ENCODE assay signal across 12 cellular contexts in the genomic region with DNA sequence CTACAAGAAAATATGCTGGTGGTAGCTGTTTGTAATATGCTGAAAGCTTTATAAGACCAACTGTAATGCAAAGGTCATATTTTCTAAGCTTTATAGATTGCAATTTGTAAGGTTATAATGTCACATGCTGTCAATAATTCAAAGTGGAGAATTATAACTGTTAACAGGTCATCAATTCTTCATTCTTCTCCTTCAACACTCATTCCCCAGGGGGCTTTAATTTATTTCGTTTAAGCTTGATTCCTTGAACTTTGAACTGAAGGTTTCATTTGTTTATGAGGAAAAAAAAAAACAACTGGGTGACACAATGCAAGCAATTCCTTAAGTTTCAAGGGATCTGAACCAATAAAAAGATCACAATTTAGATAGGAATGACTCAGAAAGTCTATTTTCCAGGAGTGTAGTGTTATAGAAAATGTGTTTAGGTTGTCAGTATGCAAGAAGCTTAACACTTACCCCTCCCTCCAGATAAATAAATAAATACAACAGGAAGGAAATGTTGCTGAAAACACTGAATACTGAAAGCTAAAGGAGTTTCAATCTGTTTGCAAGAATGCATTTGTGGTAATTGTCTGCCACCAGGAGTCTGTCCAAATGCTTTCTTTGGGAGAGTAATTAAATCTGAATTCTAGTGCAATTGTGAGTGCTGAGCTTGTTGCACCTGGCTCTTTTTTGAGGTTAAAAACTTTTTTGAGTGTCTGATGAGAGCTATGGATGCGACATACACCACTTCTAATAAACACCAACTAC.
DNase-seq lines count a peak whose midpoint lies in the region; ATAC-seq, FAIRE-seq and TF ChIP-seq lines count a peak whose summit lies in the region.
"Had no signal": no experiment of that assay in that cellular context is flagged by ENCODE, and none has a peak within 500 bp of the region (broad histone marks: within the 10 kb centered on the region; RNA-seq: fewer than 3 reads in every experiment).

No MANE protein-coding gene starts in this region.

- no peak for FAIRE-seq in small intestine (lab: Jason Lieb, UNC)

- H3K9me3 ChIP-seq in OCI-LY3 (ENCODE audit: insufficient read depth, low read length) = no peaks in the 10 kb centered on the region
- H3K9me3 ChIP-seq in small intestine (ENCODE audit: control insufficient read depth, low read depth) = no peaks in the 10 kb centered on the region
- H3K9me3 ChIP-seq: sigmoid colon had no signal

- H3K27ac ChIP-seq in OCI-LY3 (ENCODE audit: low read length) = no peak overlapping the region
- H3K27ac ChIP-seq in small intestine (ENCODE audit: low read depth in 1 of 2, low read length in 1 of 2) = no peak overlapping the region
- H3K27ac ChIP-seq: sigmoid colon had no signal

- H3K36me3 ChIP-seq in OCI-LY3 (replicated peaks; ENCODE audit: low read depth, low read length) (no peaks in the 10 kb centered on the region), small intestine (ENCODE audit: control insufficient read depth in 2 of 2, insufficient read depth in 2 of 2, low read length in 2 of 2) (no peaks in the 10 kb centered on the region)
- H3K36me3 ChIP-seq: sigmoid colon had no signal

- DNase-seq in NCI-H524 (lab: John Stamatoyannopoulos, UW) = no peak
- DNase-seq in activated naive CD4-positive, alpha-beta T cell (lab: John Stamatoyannopoulos, UW) = no peak
- no peak for DNase-seq in small intestine
- no peak for DNase-seq in NCI-H2107 treated with DMSO at 0.1 percent for 48 hours (lab: John Stamatoyannopoulos, UW; ENCODE audit: unreplicated experiment)
- DNase-seq: activated T-cell treated with anti-CD3 and anti-CD28 coated beads, Interleukin-2, amount 50 U/mL, for 48 hours; C1 segment of cervical spinal cord; NCI-H526 treated with DMSO at 0.1 percent for 48 hours; sigmoid colon had no signal

- H4K20me1 ChIP-seq in OCI-LY3 (ENCODE audit: insufficient read depth, low read length) = no peaks in the 10 kb centered on the region

- no peaks in the 10 kb centered on the region for H3K27me3 ChIP-seq in OCI-LY3 (ENCODE audit: low read depth, low read length)
- no peaks in the 10 kb centered on the region for H3K27me3 ChIP-seq in small intestine (ENCODE audit: control insufficient read depth in 2 of 2, insufficient read depth in 2 of 2, low read length in 2 of 2)
- H3K27me3 ChIP-seq: sigmoid colon had no signal

- peak; percentile 38 for TF ChIP-seq CTCF in GM12873 (IDR thresholded peaks at IDR 0.05; ENCODE audit: insufficient read depth, low read depth, low read length, missing control alignments)
- TF ChIP-seq CTCF in OCI-LY3 (IDR thresholded peaks at IDR 0.05; ENCODE audit: low read depth, low read length) = peak; percentile 32

- H3K79me2 ChIP-seq in OCI-LY3 (ENCODE audit: low read length) = no peaks in the 10 kb centered on the region

- no peak overlapping the region for H3K9ac ChIP-seq in OCI-LY3 (ENCODE audit: low read length)

- H3K4me3 ChIP-seq in OCI-LY3 (ENCODE audit: low read length) (no peak overlapping the region), small intestine (ENCODE audit: low read depth in 1 of 2, low read length in 2 of 2) (no peak overlapping the region)
- H3K4me3 ChIP-seq: sigmoid colon had no signal

- 28 to 41% (median 31%) methylated on average over 2 of the region's 2 CpGs for WGBS in small intestine, 3 donors

- H3K4me1 ChIP-seq in OCI-LY3 (ENCODE audit: low read length) = no peaks in the 10 kb centered on the region
- no peaks in the 10 kb centered on the region for H3K4me1 ChIP-seq in small intestine (ENCODE audit: control insufficient read depth in 2 of 2, insufficient read depth in 1 of 2, low read depth in 1 of 2, low read length in 1 of 2)

- H2AFZ ChIP-seq in OCI-LY3 (ENCODE audit: low read depth, low read length) = no peak overlapping the region

- ATAC-seq in GM19455 (IDR thresholded peaks at IDR 0.05; ENCODE audit: unreplicated experiment) (peak; percentile 71), HG02884 (IDR thresholded peaks at IDR 0.05; ENCODE audit: unreplicated experiment) (peak; percentile 70)

- no peak overlapping the region for H3K4me2 ChIP-seq in OCI-LY3 (ENCODE audit: low read length)
